In the genomic region with DNA sequence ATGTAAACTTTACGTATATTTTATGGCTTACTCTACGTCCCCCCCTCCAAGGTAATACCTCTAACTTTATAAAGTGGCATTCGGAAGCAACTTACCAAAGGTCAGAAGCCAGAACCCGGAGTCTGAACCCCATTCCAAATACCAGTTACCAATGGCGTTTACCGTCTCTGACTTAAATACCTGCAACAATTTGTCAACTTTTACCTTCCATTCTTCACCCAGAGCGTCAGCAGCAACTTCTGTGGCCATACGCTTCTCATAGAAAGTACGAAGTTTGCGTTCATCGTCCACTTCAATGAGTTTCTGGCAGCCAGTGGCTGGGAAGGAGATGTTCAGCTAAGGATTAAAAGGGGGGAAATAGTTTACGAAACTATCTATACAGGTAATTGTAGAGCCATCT, we compare ENCODE assay signal across 8 cellular contexts. TPM values are rescaled to one million over a fixed set of nuclear protein-coding genes. Genes with fewer than 3 reads are reported as not detected.
DNase-seq lines count a peak whose midpoint lies in the region; ATAC-seq, FAIRE-seq and TF ChIP-seq lines count a peak whose summit lies in the region.

No MANE protein-coding gene starts in this region.

- H3K4me2 ChIP-seq in mammary epithelial cell (ENCODE audit: insufficient read depth, low read depth, low read length), result peak overlapping the region; percentile 82

- H3K4me3 ChIP-seq in AG04449 (ENCODE audit: low read depth, low read length) (peak overlapping the region; percentile 86), mammary epithelial cell (replicated peaks in 1 of 3; ENCODE audit: insufficient read depth in 1 of 3, low read depth in 2 of 3, low read length in 3 of 3) (peak overlapping the region; percentile 59 to 72 (median 60)), mucosa of descending colon (peak overlapping the region; percentile 52)
- H3K4me3 ChIP-seq in Jurkat, Clone E6-1 (ENCODE audit: low read length), result peak overlapping the region; percentile 98

- no TSS peak for BruUV-seq in mammary epithelial cell (replicated peaks; lab: Mats Ljungman, UMichigan)

- DNase-seq in AG04449 (ENCODE audit: low read depth, low spot score), result no peak
- no peak for DNase-seq in Jurkat, Clone E6-1 (ENCODE audit: low read depth, low spot score)
- DNase-seq in mammary epithelial cell, result no peak
- no peak for DNase-seq in mucosa of descending colon
- no peak for DNase-seq in GM13977 (ENCODE audit: low spot score)
- no peak for DNase-seq in HTR-8/SVneo (ENCODE audit: insufficient read length, low spot score)
- DNase-seq in HEK293T (ENCODE audit: extremely low spot score), result no peak

- peaks cover 39% of the 10 kb centered on the region for H3K79me2 ChIP-seq in mammary epithelial cell (ENCODE audit: insufficient read depth, low read length)

- ATAC-seq in mucosa of descending colon, result no peak
- no peak for ATAC-seq in GM18867 (IDR thresholded peaks at IDR 0.05; ENCODE audit: unreplicated experiment)

- intact Hi-C loops in mammary epithelial cell (cut with micrococcal nuclease), result loop anchor here (10.0 kb wide), 1 partner anchor 144 kb away; the partner anchor contains the start of gene DENND4C
- intact Hi-C loops in mucosa of descending colon (cut with DNase I, micrococcal nuclease), result no loop called here

- peak overlapping the region; percentile 97 for H3K9ac ChIP-seq in mammary epithelial cell (ENCODE audit: insufficient read depth, low read length)

- peak overlapping the region; percentile 55 for H2AFZ ChIP-seq in mammary epithelial cell (ENCODE audit: low read depth, low read length)

- no peak for FAIRE-seq in HTR-8/SVneo (lab: Jason Lieb, UNC)

- H3K36me3 ChIP-seq in mammary epithelial cell (ENCODE audit: insufficient read depth, low read length) (peaks cover 46% of the 10 kb centered on the region), mucosa of descending colon (ENCODE audit: low read depth) (peaks cover 5% of the 10 kb centered on the region)

- POLR2A ChIA-PET in AG04449 (lab: Yijun Ruan, JAX), result interaction anchor here (1.0 to 2.5 kb wide), 4 partner anchors 13 to 330 kb away, joined by 4 to 9 read pairs (median 6); partner anchors contain the start of genes ACER2 and RRAGA
- POLR2A ChIA-PET in HEK293T (lab: Yijun Ruan, JAX), result interaction anchor here (0.8 to 1.1 kb wide), 2 partner anchors 11 to 330 kb away, joined by 3 read pairs; partner anchors contain the start of gene RRAGA

- no peaks in the 10 kb centered on the region for H3K9me3 ChIP-seq in mammary epithelial cell (replicated peaks; ENCODE audit: insufficient read depth, low read length)
- H3K9me3 ChIP-seq in mucosa of descending colon, result no peaks in the 10 kb centered on the region

- H3K4me1 ChIP-seq in mammary epithelial cell (ENCODE audit: insufficient read depth, low read length), result peaks cover 15% of the 10 kb centered on the region
- H3K4me1 ChIP-seq in mucosa of descending colon (ENCODE audit: low read depth), result peaks cover 19% of the 10 kb centered on the region

- CTCF ChIA-PET in AG04449 (lab: Yijun Ruan, JAX), result no interaction called here
- CTCF ChIA-PET in mammary epithelial cell (lab: Charles Lee; ENCODE audit: low non-redundant PET), result no interaction called here
- CTCF ChIA-PET in HEK293T (lab: Yijun Ruan, JAX), result no interaction called here

- in situ Hi-C loops in mammary epithelial cell (cut with MboI; ENCODE audit: low sequenced_read_pairs in 2 of 2) (no loop called here), GM13977 (cut with MboI; ENCODE audit: low pct_unique_long_range_greater_than_20kb, low sequenced_read_pairs, unreplicated experiment) (no loop called here)

- peak overlapping the region; percentile 77 for H3K27ac ChIP-seq in mammary epithelial cell (ENCODE audit: insufficient read depth, low read depth, low read length)

- H3K27me3 ChIP-seq in mammary epithelial cell (ENCODE audit: insufficient read depth, low read length), result no peaks in the 10 kb centered on the region

- peaks cover 6% of the 10 kb centered on the region for H4K20me1 ChIP-seq in mammary epithelial cell (ENCODE audit: insufficient read depth, low read length)

- no peak for TF ChIP-seq CTCF in AG04449 (IDR thresholded peaks at IDR 0.05; ENCODE audit: insufficient read depth, low read length, missing control alignments)
- TF ChIP-seq CTCF in mammary epithelial cell (conservative IDR thresholded peaks at IDR 0.05 in 1 of 2, IDR thresholded peaks at IDR 0.05 in 1 of 2; ENCODE audit: extremely low read depth in 1 of 2, insufficient read depth in 1 of 2, low read depth in 1 of 2, low read length in 2 of 2), result no peak
- TF ChIP-seq CTCF in mucosa of descending colon (IDR thresholded peaks at IDR 0.05), result no peak
- TF ChIP-seq CTCF in GM13977 (IDR thresholded peaks at IDR 0.05; ENCODE audit: extremely low read depth, insufficient read depth, missing control alignments), result no peak

- 2% methylated on average over 12 of the region's 12 CpGs for whole genome bisulfite sequencing in mammary epithelial cell (ENCODE audit: low coverage, missing lambda C conversion rate)

- dilution Hi-C loops in mammary epithelial cell (cut with HindIII; ENCODE audit: low sequenced_read_pairs), result loop anchor here (5.0 to 10.0 kb wide), 2 partner anchors 56 to 147 kb away; partner anchors contain the start of gene DENND4C

TF ChIP-seq in HEK293T, 16 proteins besides CTCF, POLR2A, EP300 and RAD21:
- no peak for TF ChIP-seq HDGF (IDR thresholded peaks at IDR 0.05; ENCODE audit: borderline replicate concordance)
- TF ChIP-seq NFRKB (IDR thresholded peaks at IDR 0.05), result no peak
- TF ChIP-seq ZNF384 (IDR thresholded peaks at IDR 0.05), result no peak
- no peak for TF ChIP-seq FOXK2 (IDR thresholded peaks at IDR 0.05)
- no peak for TF ChIP-seq FOXM1 (IDR thresholded peaks at IDR 0.05; ENCODE audit: borderline replicate concordance)
- TF ChIP-seq L3MBTL2 (conservative IDR thresholded peaks at IDR 0.05), result no peak
- no peak for TF ChIP-seq FOXA1 (IDR thresholded peaks at IDR 0.05)
- TF ChIP-seq TARDBP (IDR thresholded peaks at IDR 0.05), result no peak

RNA-seq across cellular contexts. Expression of gene RPS6, which starts 0.8 kb away (rescaled TPM):
- polyA plus RNA-seq in Jurkat, Clone E6-1 (2012; ENCODE audit: insufficient read depth, insufficient read length), result 4,325 TPM
- total RNA-seq in mammary epithelial cell, result 1,000 to 10,000 TPM in 1 of 2 donors, 100 to 1,000 TPM in 1; 785 to 2,038 TPM
- polyA plus RNA-seq in mammary epithelial cell, result 1,908 TPM
- 932 TPM for polyA minus RNA-seq in mammary epithelial cell
- total RNA-seq in mucosa of descending colon, result 1,000 to 10,000 TPM; 1,587 to 1,905 (median 1,789) TPM

RNA-seq across cellular contexts. Expression of gene ACER2, which starts 29.5 kb away (rescaled TPM):
- polyA plus RNA-seq in Jurkat, Clone E6-1 (2012; ENCODE audit: insufficient read depth, insufficient read length), result 1.4 TPM
- total RNA-seq in mammary epithelial cell (10 to 100 TPM in 1 of 2 donors, 1 to 10 TPM in 1; 9.1 to 38.3 TPM), mucosa of descending colon (10 to 100 TPM in 2 of 3 donors, 1 to 10 TPM in 1; 5.3 to 11.5 (median 11.1) TPM)
- 11.8 TPM for polyA plus RNA-seq in mammary epithelial cell
- polyA minus RNA-seq in mammary epithelial cell, result 34.2 TPM
